ENCODE assay signal across 1 cellular context in the genomic region with DNA sequence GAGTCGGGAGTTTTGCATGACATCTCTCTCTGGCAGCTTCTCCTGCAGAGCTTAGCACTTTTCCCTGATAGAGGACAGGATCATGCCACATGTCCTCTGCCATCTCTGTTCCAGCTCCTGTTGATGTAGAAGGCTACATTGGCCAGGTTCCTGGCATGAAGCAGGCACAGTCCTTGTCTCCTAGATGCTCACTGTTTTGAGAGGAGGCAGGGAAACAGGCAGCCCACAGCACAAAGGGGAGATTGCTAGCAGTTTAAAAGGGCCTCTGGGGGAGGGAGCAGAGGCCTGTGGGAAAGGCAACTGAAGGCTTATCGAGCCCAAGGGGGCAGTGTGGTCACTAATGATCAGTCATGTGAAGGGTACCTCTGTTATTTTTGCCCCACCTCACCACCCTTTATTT.
TF ChIP-seq lines count a peak whose summit lies in the region.

No MANE protein-coding gene starts in this region.

TF ChIP-seq in SK-N-SH treated with all-trans-retinoic acid at 6 μM for 48 hours, 23 proteins besides CTCF, POLR2A, EP300 and RAD21 (continued from another document):
- no peak for TF ChIP-seq CSRNP3 (CRISPR knock-in tag; IDR thresholded peaks at IDR 0.05)
- TF ChIP-seq ZNF8 (CRISPR knock-in tag; IDR thresholded peaks at IDR 0.05): no peak
- no peak for TF ChIP-seq PPARA (CRISPR knock-in tag; IDR thresholded peaks at IDR 0.05; ENCODE audit: borderline replicate concordance)
- no peak for TF ChIP-seq ZNF70 (CRISPR knock-in tag; IDR thresholded peaks at IDR 0.05)
- no peak for TF ChIP-seq BACH2 (CRISPR knock-in tag; IDR thresholded peaks at IDR 0.05; ENCODE audit: borderline replicate concordance)
- no peak for TF ChIP-seq ZFP30 (CRISPR knock-in tag; IDR thresholded peaks at IDR 0.05)
- no peak for TF ChIP-seq ESRRG (CRISPR knock-in tag; IDR thresholded peaks at IDR 0.05)
